In the genomic region with DNA sequence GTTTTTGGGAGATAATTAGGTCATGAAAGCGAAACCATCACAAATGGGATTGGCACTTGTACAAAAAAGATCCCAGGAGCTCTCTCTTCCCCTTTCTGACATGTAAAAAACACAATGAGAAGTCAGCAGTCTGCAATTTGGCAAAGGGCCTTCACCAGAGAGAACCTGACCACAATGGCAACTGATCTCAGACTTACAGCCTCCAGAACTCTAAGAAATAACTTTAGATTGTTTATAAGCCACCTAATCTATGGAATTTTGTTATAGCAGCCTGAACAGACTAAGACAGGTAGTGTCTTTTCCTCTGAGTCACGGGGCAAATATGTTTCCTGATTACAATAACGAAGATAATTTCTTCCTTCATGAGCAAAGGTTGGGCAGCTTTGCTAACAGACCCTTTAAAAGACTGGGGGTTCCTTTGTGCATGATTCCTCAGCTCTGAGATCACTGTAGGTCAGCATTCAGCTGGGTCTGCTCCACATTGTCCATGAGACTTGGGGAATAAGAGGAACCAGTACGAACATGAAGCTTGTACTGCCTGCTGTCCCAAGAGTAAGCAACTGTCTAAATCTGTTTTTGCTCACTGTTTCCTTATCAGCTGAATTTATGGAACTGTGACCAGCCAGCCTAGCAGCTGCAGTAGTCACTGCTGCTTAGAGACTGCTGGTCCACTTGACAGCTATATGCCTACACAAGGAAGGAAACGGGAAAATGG, we compare ENCODE assay signal across 11 cellular contexts.
DNase-seq lines count a peak whose midpoint lies in the region; ATAC-seq and TF ChIP-seq lines count a peak whose summit lies in the region.
"Had no signal": no experiment of that assay in that cellular context is flagged by ENCODE, and none has a peak within 500 bp of the region (broad histone marks: within the 10 kb centered on the region; RNA-seq: fewer than 3 reads in every experiment).

No MANE protein-coding gene starts in this region.

- H3K9me3 ChIP-seq in hepatocyte (ENCODE audit: low read depth) (no peaks in the 10 kb centered on the region), psoas muscle (no peaks in the 10 kb centered on the region)

- H4K20me1 ChIP-seq in hepatocyte (ENCODE audit: insufficient read depth, poor library complexity, severe bottlenecking), result no peaks in the 10 kb centered on the region

- H3K36me3 ChIP-seq in hepatocyte (replicated peaks; ENCODE audit: insufficient read depth, low read depth), result no peaks in the 10 kb centered on the region
- H3K36me3 ChIP-seq in psoas muscle (ENCODE audit: insufficient read depth in 1 of 2, low read depth in 1 of 2), result no peaks in the 10 kb centered on the region

- H3K27ac ChIP-seq in hepatocyte, result peak overlapping the region; percentile 26
- H3K27ac ChIP-seq in psoas muscle, result no peak overlapping the region
- H3K27ac ChIP-seq in substantia nigra (ENCODE audit: low read depth, low read length, poor library complexity, severe bottlenecking), result no peak overlapping the region
- H3K27ac ChIP-seq: VCaP had no signal

- TF ChIP-seq CTCF in GM12865 (IDR thresholded peaks at IDR 0.05; ENCODE audit: insufficient read depth, low read depth, low read length, missing control alignments) (no peak), hepatocyte (IDR thresholded peaks at IDR 0.05; ENCODE audit: poor library complexity) (no peak), psoas muscle (IDR thresholded peaks at IDR 0.05) (no peak)

- intact Hi-C loops in psoas muscle (cut with DNase I), result no loop called here

- H3K4me1 ChIP-seq in hepatocyte (ENCODE audit: insufficient read depth) (peaks cover 10% of the 10 kb centered on the region), psoas muscle (no peaks in the 10 kb centered on the region)

- peak; percentile 43 for ATAC-seq in GM21825 (IDR thresholded peaks at IDR 0.05; ENCODE audit: unreplicated experiment)
- no peak for ATAC-seq in GM18907 (IDR thresholded peaks at IDR 0.05; ENCODE audit: unreplicated experiment)
- no peak for ATAC-seq in psoas muscle

- no peak overlapping the region for H3K4me2 ChIP-seq in hepatocyte

- H3K9me2 ChIP-seq in hepatocyte (replicated peaks; ENCODE audit: insufficient read depth), result no peaks in the 10 kb centered on the region

- H3K4me3 ChIP-seq in GM12865 (ENCODE audit: low read depth, low read length) (no peak overlapping the region), hepatocyte (no peak overlapping the region), psoas muscle (no peak overlapping the region)

- peak; percentile 48 for DNase-seq in GM12865 (ENCODE audit: low read depth)
- peak; percentile 14 for DNase-seq in NOMO-1 treated with dmso at 0.1 percent for 144 hours (lab: John Stamatoyannopoulos, UW; ENCODE audit: unreplicated experiment)
- DNase-seq in hepatocyte (ENCODE audit: low spot score), result peak; percentile 14
- no peak for DNase-seq in NCI-H748 (lab: John Stamatoyannopoulos, UW; ENCODE audit: unreplicated experiment)
- no peak for DNase-seq in psoas muscle
- DNase-seq in substantia nigra (lab: John Stamatoyannopoulos, UW), result no peak
- DNase-seq: naive B cell, NCI-H446 treated with DMSO at 0.1 percent for 48 hours had no signal

- no peaks in the 10 kb centered on the region for H3K79me2 ChIP-seq in hepatocyte

- no peak overlapping the region for H2AFZ ChIP-seq in hepatocyte

- WGBS in hepatocyte (ENCODE audit: low lambda C conversion rate, missing lambda C conversion rate), result 51% methylated on average over 5 of the region's 5 CpGs
- WGBS in psoas muscle, 3 donors, result 54 to 63% (median 56%) methylated on average over 5 of the region's 5 CpGs

- H3K27me3 ChIP-seq in hepatocyte, result no peaks in the 10 kb centered on the region
- H3K27me3 ChIP-seq in psoas muscle (ENCODE audit: insufficient read depth in 3 of 3, low read length in 2 of 3), result no peaks in the 10 kb centered on the region

Comparison
In these comparisons a context has a peak if more than half of its experiments do, and no peak if none do; other contexts are left out.
1. DNase-seq: peak in GM12865 (single experiment), NOMO-1 treated with dmso at 0.1 percent for 144 hours (single experiment) and hepatocyte (single experiment); none in NCI-H748 (single experiment), psoas muscle (0 of 2) and substantia nigra (0 of 49).